ENCODE assay signal across 15 cellular contexts in the genomic region with DNA sequence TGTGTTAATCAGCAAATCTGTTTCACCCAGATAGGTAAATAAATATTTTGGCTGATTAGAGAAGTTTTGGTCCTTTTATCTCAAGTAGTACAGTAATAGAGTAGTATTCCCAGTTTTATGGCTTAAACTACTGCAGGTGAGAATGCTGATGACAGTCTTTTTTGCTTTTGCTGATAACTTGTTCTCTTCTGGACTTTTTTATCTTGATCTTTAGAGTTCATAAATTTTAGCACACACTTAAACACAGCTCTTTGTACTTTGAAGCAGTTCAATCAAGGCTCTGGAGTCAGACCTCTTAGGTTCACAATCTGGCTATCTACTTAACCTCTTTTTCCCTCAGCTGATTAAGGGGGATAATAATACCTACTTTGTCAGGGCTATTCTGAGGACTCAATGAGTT. TPM values are rescaled to one million over a fixed set of nuclear protein-coding genes. Genes with fewer than 3 reads are reported as not detected.
DNase-seq lines count a peak whose midpoint lies in the region; ATAC-seq and TF ChIP-seq lines count a peak whose summit lies in the region.
"Had no signal": no experiment of that assay in that cellular context is flagged by ENCODE, and none has a peak within 500 bp of the region (broad histone marks: within the 10 kb centered on the region; RNA-seq: fewer than 3 reads in every experiment).

No MANE protein-coding gene starts in this region.

- H3K27me3 ChIP-seq in GM23338 (ENCODE audit: insufficient read depth): no peaks in the 10 kb centered on the region
- no peaks in the 10 kb centered on the region for H3K27me3 ChIP-seq in parathyroid adenoma (ENCODE audit: control insufficient read depth, insufficient read depth, low read length)
- H3K27me3 ChIP-seq: BLaER1 treated with 17β-estradiol and CSF1 and Interleukin-3, amounts not matched to agents 10 nM and 100 nM had no signal

- H3K4me1 ChIP-seq in GM23338 (ENCODE audit: insufficient read depth) (no peaks in the 10 kb centered on the region), parathyroid adenoma (no peaks in the 10 kb centered on the region)
- H3K4me1 ChIP-seq: BLaER1 treated with 17β-estradiol and CSF1 and Interleukin-3, amounts not matched to agents 10 nM and 100 nM had no signal

- H3K9me3 Mint-ChIP-seq in GM23338: no peaks in the 10 kb centered on the region
- H3K9me3 Mint-ChIP-seq: CD8-positive, alpha-beta T cell; HFFc6 had no signal

- H3K9me3 ChIP-seq in parathyroid adenoma (ENCODE audit: control insufficient read depth, low read length): no peaks in the 10 kb centered on the region
- H3K9me3 ChIP-seq: BLaER1 treated with 17β-estradiol and CSF1 and Interleukin-3, amounts not matched to agents 10 nM and 100 nM had no signal

- no peak for DNase-seq in GM23338 (ENCODE audit: low spot score)
- peak; percentile 41 for DNase-seq in NCI-H82 treated with DMSO at 0.1 percent for 48 hours (lab: John Stamatoyannopoulos, UW; ENCODE audit: unreplicated experiment)
- no peak for DNase-seq in GM19238 (ENCODE audit: insufficient read length, low spot score)
- no peak for DNase-seq in activated gamma-delta T cell (lab: John Stamatoyannopoulos, UW)
- DNase-seq: CD8-positive, alpha-beta T cell; GM23248; HCEC 1CT; HFFc6 had no signal

- no peaks in the 10 kb centered on the region for H3K36me3 ChIP-seq in GM23338 (ENCODE audit: insufficient read depth)
- no peaks in the 10 kb centered on the region for H3K36me3 ChIP-seq in parathyroid adenoma (ENCODE audit: control insufficient read depth, insufficient read depth, low read length)

- H3K27ac ChIP-seq in GM23338 (ENCODE audit: low read depth): 0 out of 2 replicates have a peak overlapping the region, but pooled peaks have one; percentile 7
- H3K27ac ChIP-seq in parathyroid adenoma: no peak overlapping the region
- H3K27ac ChIP-seq: BLaER1 treated with 17β-estradiol and CSF1 and Interleukin-3, amounts not matched to agents 10 nM and 100 nM; GM23248; HL-60 had no signal

- no peaks in the 10 kb centered on the region for H4K20me1 ChIP-seq in GM23338 (replicated peaks; ENCODE audit: insufficient read depth)
- H4K20me1 ChIP-seq: BLaER1 treated with 17β-estradiol and CSF1 and Interleukin-3, amounts not matched to agents 10 nM and 100 nM had no signal

- H3K79me2 ChIP-seq in GM23338 (replicated peaks; ENCODE audit: insufficient read depth) (no peaks in the 10 kb centered on the region), parathyroid adenoma (no peaks in the 10 kb centered on the region)

- H3K4me3 ChIP-seq in GM23338 (no peak overlapping the region), parathyroid adenoma (ENCODE audit: low read depth, low read length) (peak overlapping the region; percentile 16)
- H3K4me3 ChIP-seq: BLaER1 treated with 17β-estradiol and CSF1 and Interleukin-3, amounts not matched to agents 10 nM and 100 nM; GM23248; K562 had no signal

- H3K27me3 Mint-ChIP-seq in GM23338 (ENCODE audit: insufficient read depth, low read depth, poor library complexity): peaks cover 4% of the 10 kb centered on the region
- H3K27me3 Mint-ChIP-seq: B cell had no signal

- H3K36me3 Mint-ChIP-seq in GM23338 (ENCODE audit: low read depth): no peaks in the 10 kb centered on the region; the same call in 2 of the 3 replicates

- H3K4me2 ChIP-seq in GM23338 (no peak overlapping the region), parathyroid adenoma (ENCODE audit: low read length) (no peak overlapping the region)
- H3K4me2 ChIP-seq: BLaER1 treated with 17β-estradiol and CSF1 and Interleukin-3, amounts not matched to agents 10 nM and 100 nM had no signal

- no peaks in the 10 kb centered on the region for H3K4me1 Mint-ChIP-seq in GM23338
- H3K4me1 Mint-ChIP-seq: B cell had no signal

- ATAC-seq in GM23338 (no peak), HG03097 (IDR thresholded peaks at IDR 0.05; ENCODE audit: low FRiP score, unreplicated experiment) (no peak), HG02970 (IDR thresholded peaks at IDR 0.05; ENCODE audit: low FRiP score, unreplicated experiment) (no peak)
- ATAC-seq: CD8-positive, alpha-beta T cell; K562 had no signal

- no peaks in the 10 kb centered on the region for H3K9me2 ChIP-seq in GM23338 (ENCODE audit: insufficient read depth)

- H3F3A ChIP-seq in GM23338 (replicated peaks; ENCODE audit: low read depth): no peaks in the 10 kb centered on the region

- H2AFZ ChIP-seq in GM23338 (no peak overlapping the region), parathyroid adenoma (no peak overlapping the region)
- H2AFZ ChIP-seq: GM23248 had no signal

- no peak overlapping the region for H3K4me3 Mint-ChIP-seq in GM23338
- H3K4me3 Mint-ChIP-seq: B cell; CD8-positive, alpha-beta T cell; HFFc6 had no signal

- no peak overlapping the region for H3K27ac Mint-ChIP-seq in GM23338
- H3K27ac Mint-ChIP-seq: B cell; CD8-positive, alpha-beta T cell; HFFc6 had no signal

- H3K9ac ChIP-seq in parathyroid adenoma: no peak overlapping the region
- H3K9ac ChIP-seq: BLaER1 treated with 17β-estradiol and CSF1 and Interleukin-3, amounts not matched to agents 10 nM and 100 nM; GM23248 had no signal

- TF ChIP-seq CTCF in GM23338 (conservative IDR thresholded peaks at IDR 0.05; ENCODE audit: low read depth in 2 of 2) (no peak), parathyroid adenoma (IDR thresholded peaks at IDR 0.05) (no peak)

TF ChIP-seq in GM23338, 12 proteins besides CTCF, POLR2A, EP300 and RAD21 (continues in another document):
- TF ChIP-seq NANOG (IDR thresholded peaks at IDR 0.05; ENCODE audit: borderline replicate concordance) (no peak), ETS1 (IDR thresholded peaks at IDR 0.05) (no peak), CREB1 (CRISPR knock-in tag; IDR thresholded peaks at IDR 0.05; ENCODE audit: low read depth) (no peak), ZNF114 (CRISPR knock-in tag; IDR thresholded peaks at IDR 0.05) (no peak), ZNF331 (CRISPR knock-in tag; IDR thresholded peaks at IDR 0.05; ENCODE audit: low read depth) (no peak)

RNA-seq across cellular contexts. Expression of gene CSTF3, which starts 52.0 kb away (rescaled TPM):
- total RNA-seq in GM23338 (2014; rRNA removed; shearing (Covaris generic)): 72.7 and 83.2 TPM in 2 replicates
- polyA plus RNA-seq in GM23338 (2016; fragmentation: Nextera tagmentation; extraction: Ambion mirVana): 151 and 158 TPM in 2 replicates
